ENCODE assay signal across 8 cellular contexts in genomic region chr19:14116918-14117578, GRCh38. TPM values are rescaled to one million over a fixed set of nuclear protein-coding genes. Genes with fewer than 3 reads are reported as not detected.
DNase-seq lines count a peak whose midpoint lies in the region; ATAC-seq, FAIRE-seq and TF ChIP-seq lines count a peak whose summit lies in the region.

No MANE protein-coding gene starts in this region.

- H3K4me3 ChIP-seq in HAP-1 (peak overlapping the region; percentile 74), H1 (ENCODE audit: extremely low read depth in 1 of 4, insufficient read depth in 2 of 4, low read depth in 3 of 4, low read length in 4 of 4) (peak overlapping the region; percentile 22 to 85 (median 55))

- H3K56ac ChIP-seq in H1 (replicated peaks; ENCODE audit: insufficient read length, low read depth, low read length) = no peak overlapping the region

- no peaks in the 10 kb centered on the region; the same call in 1 of the 2 replicates for H3K79me1 ChIP-seq in H1 (ENCODE audit: low read depth, low read length)

- 4% methylated on average over 13 of the region's 33 CpGs; no CpG with 5 or more reads in 1 of the 2 experiments for WGBS in H1 (ENCODE audit: extremely low coverage in 1 of 2, insufficient coverage in 1 of 2, insufficient read length in 1 of 2, insufficient replicate concordance in 2 of 2, low coverage in 1 of 2, low lambda C conversion rate in 2 of 2, missing lambda C conversion rate in 1 of 2), 2 experiments

- H2BK15ac ChIP-seq in H1 (ENCODE audit: low read length) = no peak overlapping the region

- H3K9me3 Mint-ChIP-seq in T-cell (no peaks in the 10 kb centered on the region), natural killer cell (no peaks in the 10 kb centered on the region)

- no peak for TF ChIP-seq RAD21 in H1 (IDR thresholded peaks at IDR 0.05 in 1 of 2, conservative IDR thresholded peaks at IDR 0.05 in 1 of 2; ENCODE audit: low read depth in 2 of 2, low read length in 2 of 2)

- H4K20me1 ChIP-seq in H1 (replicated peaks in 1 of 2; ENCODE audit: control insufficient read depth in 1 of 2, insufficient read depth in 2 of 2, low read length in 2 of 2) = peaks cover 7 to 12% of the 10 kb centered on the region in 2 experiments

- no peak overlapping the region for H3K14ac ChIP-seq in H1 (ENCODE audit: insufficient read length)

- H4K5ac ChIP-seq in H1 (ENCODE audit: insufficient read length, low read depth, low read length) = no peak overlapping the region

- H3K4me1 Mint-ChIP-seq in T-cell = peaks cover 40 to 54% (median 52%) of the 10 kb centered on the region in 3 donors
- H3K4me1 Mint-ChIP-seq in natural killer cell = peaks cover 27 to 36% of the 10 kb centered on the region in 2 donors

- H2BK12ac ChIP-seq in H1 (ENCODE audit: low read depth, low read length) = no peak overlapping the region

- H3K27ac Mint-ChIP-seq in T-cell (peak overlapping the region; percentile 72 to 80), natural killer cell (peak overlapping the region; percentile 73 to 94)

- H3K9me3 ChIP-seq in HAP-1 (no peaks in the 10 kb centered on the region), H1 (ENCODE audit: insufficient read depth in 2 of 2, low read depth in 1 of 2, low read length in 1 of 2) (no peaks in the 10 kb centered on the region)

- no peak for TF ChIP-seq EP300 in H1 (IDR thresholded peaks at IDR 0.05; ENCODE audit: borderline replicate concordance in 1 of 2, low read depth in 2 of 2, low read length in 2 of 2)

- H3K23me2 ChIP-seq in H1 (ENCODE audit: low read depth, low read length) = peaks cover 8% of the 10 kb centered on the region

- H3K27ac ChIP-seq in C4-2B (peak overlapping the region; percentile 91), H1 (ENCODE audit: low read depth, low read length) (no peak overlapping the region)

- in situ Hi-C loops in HAP-1 (cut with MboI; ENCODE audit: low sequenced_read_pairs) = no loop called here
- in situ Hi-C loops in GM13976 (cut with MboI; ENCODE audit: low sequenced_read_pairs, unreplicated experiment) = no loop called here

- H3K36me3 ChIP-seq in HAP-1 (replicated peaks) (peaks cover 19% of the 10 kb centered on the region), H1 (ENCODE audit: control insufficient read depth in 2 of 4, insufficient read depth in 4 of 4, low read length in 3 of 4) (peaks cover 0 to 8% (median 2%) of the 10 kb centered on the region in 4 experiments; a peak in 2 of 8 replicates)

- peak in 1 of 2 experiments; percentile 32 for DNase-seq in HAP-1 (ENCODE audit: low spot score in 2 of 2)
- peak in 22 of 34 experiments; percentile 10 to 35 (median 18) for DNase-seq in T-cell
- DNase-seq in H1 (ENCODE audit: low read depth in 1 of 2, low spot score in 2 of 2) = no peak
- peak; percentile 41 for DNase-seq in natural killer cell
- no peak for DNase-seq in GM13976 (ENCODE audit: low spot score)
- no peak for DNase-seq in NOMO-1 (lab: John Stamatoyannopoulos, UW; ENCODE audit: unreplicated experiment in 2 of 2)
- DNase-seq in cerebellar nuclear complex (lab: John Stamatoyannopoulos, UW) = no peak

- POLR2A ChIA-PET in T-cell (lab: Charles Lee) (interaction anchor here in 1 of 2 donors (0.7 kb wide), 1 partner anchor 115 kb away, joined by 3 read pairs; no protein-coding TSS in a partner anchor), H1 (lab: Charles Lee; ENCODE audit: partially characterized antibody) (interaction anchor here (0.9 to 11.0 kb wide), 6 partner anchors 9 to 36 kb away, joined by 3 to 109 read pairs (median 3); partner anchors contain the start of gene ASF1B)

- H2BK5ac ChIP-seq in H1 (ENCODE audit: low read depth, low read length) = no peak overlapping the region

- H2AFZ ChIP-seq in H1 (ENCODE audit: low read length) = no peak overlapping the region

- peak overlapping the region in 1 of 4 experiments; percentile 80; a peak in 2 of 7 replicates for H3K9ac ChIP-seq in H1 (replicated peaks in 1 of 4; ENCODE audit: extremely low read depth in 1 of 4, low read depth in 3 of 4, low read length in 3 of 4)

- peak overlapping the region; percentile 88 to 95 (median 92) for H3K4me3 Mint-ChIP-seq in T-cell
- H3K4me3 Mint-ChIP-seq in natural killer cell = peak overlapping the region; percentile 87

- H3K4ac ChIP-seq in H1 (replicated peaks; ENCODE audit: insufficient read length, low read depth, low read length) = no peak overlapping the region

- no peaks in the 10 kb centered on the region for H3K27me3 Mint-ChIP-seq in T-cell
- H3K27me3 Mint-ChIP-seq in natural killer cell (ENCODE audit: low read depth in 2 of 2) = no peaks in the 10 kb centered on the region

- no peak for TF ChIP-seq POLR2A in H1 (IDR thresholded peaks at IDR 0.05; ENCODE audit: control extremely low read depth in 1 of 2, low read depth in 2 of 2, low read length in 2 of 2)

- no peak overlapping the region for H4K8ac ChIP-seq in H1 (ENCODE audit: extremely low read depth, insufficient read depth, low read length)

- H3K27me3 ChIP-seq in HAP-1 (ENCODE audit: low read depth) = no peaks in the 10 kb centered on the region
- H3K27me3 ChIP-seq in H1 (replicated peaks in 1 of 4; ENCODE audit: control insufficient read depth in 3 of 4, extremely low read depth in 1 of 4, insufficient read depth in 3 of 4, low read length in 3 of 4) = no peaks in the 10 kb centered on the region; a peak in 2 of 7 replicates

- CTCF ChIA-PET in T-cell (lab: Charles Lee) (interaction anchor here in 1 of 2 donors (0.6 to 2.3 kb wide), 3 partner anchors 20 to 342 kb away, joined by 3 to 10 read pairs (median 7); partner anchors contain the start of gene ASF1B), H1 (lab: Charles Lee; ENCODE audit: partially characterized antibody) (interaction anchor here (1.0 to 11.3 kb wide), 3 partner anchors 14 to 25 kb away, joined by 3 to 105 read pairs (median 11); no protein-coding TSS in a partner anchor)

- no peak overlapping the region for H2BK120ac ChIP-seq in H1 (replicated peaks; ENCODE audit: low read depth, low read length)

- no peak overlapping the region for H2BK20ac ChIP-seq in H1 (ENCODE audit: low read length)

- TF ChIP-seq CTCF in C4-2B (conservative IDR thresholded peaks at IDR 0.05) = no peak
- TF ChIP-seq CTCF in H1 (IDR thresholded peaks at IDR 0.05; ENCODE audit: control extremely low read depth in 1 of 3, insufficient read depth in 1 of 3, low read depth in 1 of 3, low read length in 3 of 3) = no peak
- no peak for TF ChIP-seq CTCF in natural killer cell (IDR thresholded peaks at IDR 0.05)
- TF ChIP-seq CTCF in GM13976 (IDR thresholded peaks at IDR 0.05; ENCODE audit: borderline replicate concordance, control extremely low read depth, extremely low read depth, insufficient read depth, missing control alignments) = no peak

- intact Hi-C loops in natural killer cell (cut with micrococcal nuclease) = loop anchor here (5.0 kb wide), 1 partner anchor 35 kb away; no protein-coding TSS in a partner anchor

- no peak overlapping the region for H3K18ac ChIP-seq in H1 (ENCODE audit: extremely low read depth, low read length)

- no peak overlapping the region for H4K91ac ChIP-seq in H1 (replicated peaks; ENCODE audit: insufficient read length, low read length)

- no peak overlapping the region for H2AK5ac ChIP-seq in H1 (ENCODE audit: low read depth, low read length)

- peak overlapping the region; percentile 66 to 89 for H3K4me2 ChIP-seq in H1 (ENCODE audit: insufficient read depth in 1 of 2, low read depth in 2 of 2, low read length in 2 of 2)

- H3K79me2 ChIP-seq in H1 (ENCODE audit: control insufficient read depth in 1 of 2, insufficient read depth in 2 of 2, low read length in 2 of 2) = 0 out of 4 replicates have a peak, but pooled peaks cover 0 to 3% of the 10 kb centered on the region in 2 experiments

- H3K36me3 Mint-ChIP-seq in T-cell (no peaks in the 10 kb centered on the region), natural killer cell (no peaks in the 10 kb centered on the region)

- ATAC-seq in T-cell (replicated peaks in 1 of 4) = peak in 2 of 4 experiments; percentile 1
- ATAC-seq in natural killer cell = no peak

- no peak overlapping the region for H3K23ac ChIP-seq in H1 (ENCODE audit: insufficient read length)

- no peak for FAIRE-seq in H1 (lab: Jason Lieb, UNC)

- H3K4me1 ChIP-seq in HAP-1 (peaks cover 12% of the 10 kb centered on the region), H1 (replicated peaks in 1 of 4; ENCODE audit: control insufficient read depth in 3 of 4, insufficient read depth in 4 of 4, low read length in 3 of 4) (peaks cover 11 to 32% (median 20%) of the 10 kb centered on the region in 4 experiments)

RNA-seq across cellular contexts. Expression of gene PRKACA, which starts 0.5 kb away (rescaled TPM):
- 10 to 100 TPM; 43.0 to 53.5 (median 48.9) TPM for total RNA-seq in T-cell
- 48.2 and 52.8 TPM in 2 replicates for total RNA-seq in H1 (2021; fragmentation: NEBNext Ultra II Directional; extraction: Animal tissue kit (Norgen Biotek cat#: 25700))
- polyA plus RNA-seq in H1 (2011; rRNA removed) = 14.2 and 22.4 TPM in 2 replicates
- polyA plus RNA-seq in H1 (2011; cell fraction: cytosol; rRNA removed) = 17.2 TPM
- 22.5 TPM for polyA plus RNA-seq in H1 (2011; cell fraction: nucleus; rRNA removed)
- 39.6 to 48.7 TPM (median 46.6 TPM) in 4 replicates for polyA plus RNA-seq in H1 (2012, experiment 1 of 2)
- polyA plus RNA-seq in H1 (2012, experiment 2 of 2) = 44.8 TPM
- polyA plus RNA-seq in H1 (2013, experiment 1 of 2) = 37.2 TPM
- 37.9 TPM for polyA plus RNA-seq in H1 (2013, experiment 2 of 2)
- polyA minus RNA-seq in H1 (2011; rRNA and poly(A)+ RNA removed) = 15.4 and 30.5 TPM in 2 replicates
- polyA minus RNA-seq in H1 (2011; cell fraction: cytosol; rRNA and poly(A)+ RNA removed) = 10.6 TPM
- polyA minus RNA-seq in H1 (2011; cell fraction: nucleus; rRNA and poly(A)+ RNA removed) = 12.3 TPM
- 10 to 100 TPM; 68.6 to 71.8 (median 69.3) TPM for total RNA-seq in natural killer cell

RNA-seq across cellular contexts. Expression of gene ASF1B, which starts 19.3 kb away (rescaled TPM):
- total RNA-seq in T-cell (1 to 10 TPM; 2.6 to 4.4 (median 3.3) TPM), natural killer cell (1 to 10 TPM; 4.5 to 5.5 (median 4.8) TPM)
- 32.1 and 32.6 TPM in 2 replicates for total RNA-seq in H1 (2021; fragmentation: NEBNext Ultra II Directional; extraction: Animal tissue kit (Norgen Biotek cat#: 25700))
- polyA plus RNA-seq in H1 (2011; rRNA removed) = 59.2 and 65.6 TPM in 2 replicates
- polyA plus RNA-seq in H1 (2011; cell fraction: cytosol; rRNA removed) = 45.0 TPM
- polyA plus RNA-seq in H1 (2011; cell fraction: nucleus; rRNA removed) = 33.6 TPM
- 33.3 to 48.9 TPM (median 45.3 TPM) in 4 replicates for polyA plus RNA-seq in H1 (2012, experiment 1 of 2)
- 45.9 TPM for polyA plus RNA-seq in H1 (2012, experiment 2 of 2)
- 29.3 TPM for polyA plus RNA-seq in H1 (2013, experiment 1 of 2)
- polyA plus RNA-seq in H1 (2013, experiment 2 of 2) = 29.3 TPM
- polyA minus RNA-seq in H1 (2011; rRNA and poly(A)+ RNA removed) = 23.3 and 32.6 TPM in 2 replicates
- 35.4 TPM for polyA minus RNA-seq in H1 (2011; cell fraction: cytosol; rRNA and poly(A)+ RNA removed)
- polyA minus RNA-seq in H1 (2011; cell fraction: nucleus; rRNA and poly(A)+ RNA removed) = 25.0 TPM

RNA-seq across cellular contexts. Expression of gene SAMD1, which starts 26.5 kb away (rescaled TPM):
- total RNA-seq in T-cell = 10 to 100 TPM; 38.9 to 75.0 (median 59.2) TPM
- total RNA-seq in H1 (2021; fragmentation: NEBNext Ultra II Directional; extraction: Animal tissue kit (Norgen Biotek cat#: 25700)) = 95.7 and 100 TPM in 2 replicates
- 40.0 and 52.4 TPM in 2 replicates for polyA plus RNA-seq in H1 (2011; rRNA removed)
- 48.4 TPM for polyA plus RNA-seq in H1 (2011; cell fraction: cytosol; rRNA removed)
- 118 TPM for polyA plus RNA-seq in H1 (2011; cell fraction: nucleus; rRNA removed)
- polyA plus RNA-seq in H1 (2012, experiment 1 of 2) = 53.3 to 76.4 TPM (median 71.1 TPM) in 4 replicates
- 74.0 TPM for polyA plus RNA-seq in H1 (2012, experiment 2 of 2)
- polyA plus RNA-seq in H1 (2013, experiment 1 of 2) = 83.6 TPM
- polyA plus RNA-seq in H1 (2013, experiment 2 of 2) = 81.7 TPM
- 7.6 and 10.5 TPM in 2 replicates for polyA minus RNA-seq in H1 (2011; rRNA and poly(A)+ RNA removed)
- 26.8 TPM for polyA minus RNA-seq in H1 (2011; cell fraction: cytosol; rRNA and poly(A)+ RNA removed)
- 18.2 TPM for polyA minus RNA-seq in H1 (2011; cell fraction: nucleus; rRNA and poly(A)+ RNA removed)
- 10 to 100 TPM; 30.8 to 33.0 (median 30.9) TPM for total RNA-seq in natural killer cell

RNA-seq across cellular contexts. Expression of gene C19orf67, which starts 31.5 kb away (rescaled TPM):
- total RNA-seq in T-cell (under 1 TPM in 3 of 5 donors, not detected in 2; 0.53 to 0.98 (median 0.58) TPM), natural killer cell (under 1 TPM in 2 of 3 donors, not detected in 1; 0.35 to 0.53 TPM)
- total RNA-seq in H1 (2021; fragmentation: NEBNext Ultra II Directional; extraction: Animal tissue kit (Norgen Biotek cat#: 25700)) = 0.52 TPM in 1 of 2 replicates, not detected in the other
- 0.12 and 0.25 TPM in 2 replicates for polyA plus RNA-seq in H1 (2011; rRNA removed)
- polyA plus RNA-seq in H1 (2011; cell fraction: cytosol; rRNA removed) = 0.23 TPM
- 0.37 TPM for polyA plus RNA-seq in H1 (2011; cell fraction: nucleus; rRNA removed)
- not detected in 4 replicates for polyA plus RNA-seq in H1 (2012, experiment 1 of 2)
- polyA plus RNA-seq in H1 (2012, experiment 2 of 2) = 0.46 TPM
- 0.04 TPM for polyA plus RNA-seq in H1 (2013, experiment 1 of 2)
- polyA plus RNA-seq in H1 (2013, experiment 2 of 2) = 0.11 TPM
- polyA minus RNA-seq in H1 (2011; rRNA and poly(A)+ RNA removed) = 0.19 and 0.37 TPM in 2 replicates
- not detected for polyA minus RNA-seq in H1 (2011; cell fraction: cytosol; rRNA and poly(A)+ RNA removed)
- polyA minus RNA-seq in H1 (2011; cell fraction: nucleus; rRNA and poly(A)+ RNA removed) = not detected

RNA-seq across cellular contexts. Expression of gene MISP3, which starts 44.5 kb away (rescaled TPM):
- total RNA-seq in T-cell (1 to 10 TPM in 3 of 5 donors, under 1 TPM in 2; 0.28 to 2.0 (median 1.1) TPM), natural killer cell (1 to 10 TPM; 2.4 to 4.1 (median 2.4) TPM)
- 0.92 and 1.4 TPM in 2 replicates for total RNA-seq in H1 (2021; fragmentation: NEBNext Ultra II Directional; extraction: Animal tissue kit (Norgen Biotek cat#: 25700))
- 0.74 and 0.96 TPM in 2 replicates for polyA plus RNA-seq in H1 (2011; rRNA removed)
- 1.3 TPM for polyA plus RNA-seq in H1 (2011; cell fraction: cytosol; rRNA removed)
- polyA plus RNA-seq in H1 (2011; cell fraction: nucleus; rRNA removed) = 2.1 TPM
- polyA plus RNA-seq in H1 (2012, experiment 1 of 2) = 1.2 to 2.2 TPM (median 1.6 TPM) in 4 replicates
- polyA plus RNA-seq in H1 (2012, experiment 2 of 2) = 0.89 TPM
- polyA plus RNA-seq in H1 (2013, experiment 1 of 2) = 1.3 TPM
- polyA plus RNA-seq in H1 (2013, experiment 2 of 2) = 1.2 TPM
- polyA minus RNA-seq in H1 (2011; rRNA and poly(A)+ RNA removed) = 0.10 and 0.16 TPM in 2 replicates
- polyA minus RNA-seq in H1 (2011; cell fraction: cytosol; rRNA and poly(A)+ RNA removed) = not detected
- polyA minus RNA-seq in H1 (2011; cell fraction: nucleus; rRNA and poly(A)+ RNA removed) = 0.80 TPM

Comparison
In these comparisons a context has a peak if more than half of its experiments do, and no peak if none do; other contexts are left out.
1. DNase-seq: peak in T-cell (22 of 34) and natural killer cell (single experiment); none in H1 (0 of 2), GM13976 (single experiment), NOMO-1 (0 of 2) and cerebellar nuclear complex (0 of 2).